ENCODE assay signal across 8 cellular contexts in genomic region chr18:10989486-10989885, GRCh38.
"Had no signal": no experiment of that assay in that cellular context is flagged by ENCODE, and none has a peak within 500 bp of the region (broad histone marks: within the 10 kb centered on the region; RNA-seq: fewer than 3 reads in every experiment).

No MANE protein-coding gene starts in this region.

- FAIRE-seq: HepG2, HTR-8/SVneo, K562 had no signal

- DNase-seq: IMR-90, KBM-7, KG1 had no signal

- H3K9ac ChIP-seq: KMS-11 had no signal

- H3K4me3 ChIP-seq: K562 had no signal

- H3K27ac ChIP-seq: HL-60, KMS-11 had no signal

- ATAC-seq: HepG2, K562 had no signal

- H3K4me2 ChIP-seq: KMS-11 had no signal
